ENCODE assay signal across 19 cellular contexts in the genomic region with DNA sequence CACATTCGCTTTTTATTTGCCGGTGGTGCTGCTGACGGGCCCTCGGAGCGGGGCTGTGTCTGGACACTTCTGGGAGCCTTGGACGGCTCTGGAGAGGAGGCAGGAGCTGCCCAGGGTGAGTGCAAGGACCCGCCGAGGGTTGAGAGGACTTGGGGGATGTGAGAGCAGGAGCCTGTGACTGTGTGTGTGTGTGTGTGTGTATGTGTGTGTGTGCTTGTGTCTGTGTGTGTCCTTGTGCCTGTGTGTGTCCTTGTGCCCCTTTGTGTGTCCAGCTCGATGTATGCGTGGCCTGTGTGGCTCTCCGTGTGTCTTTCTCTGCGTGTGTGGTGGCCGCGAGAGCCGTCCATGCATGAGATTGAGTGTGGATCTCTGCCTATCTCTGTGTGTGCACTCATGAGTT.
DNase-seq lines count a peak whose midpoint lies in the region; ATAC-seq, FAIRE-seq and TF ChIP-seq lines count a peak whose summit lies in the region.
"Had no signal": no experiment of that assay in that cellular context is flagged by ENCODE, and none has a peak within 500 bp of the region (broad histone marks: within the 10 kb centered on the region; RNA-seq: fewer than 3 reads in every experiment).

No MANE protein-coding gene starts in this region.

- no peaks in the 10 kb centered on the region for H3K9me3 Mint-ChIP-seq in WTC11

- no peak overlapping the region for H2AK5ac ChIP-seq in neuronal stem cell (ENCODE audit: low read depth, low read length)

- TF ChIP-seq CTCF in Loucy (conservative IDR thresholded peaks at IDR 0.05; ENCODE audit: low read length) (no peak), WTC11 (IDR thresholded peaks at IDR 0.05) (no peak), kidney (IDR thresholded peaks at IDR 0.05; ENCODE audit: borderline replicate concordance, extremely low read depth, insufficient read depth) (no peak)

- H3K79me1 ChIP-seq in neuronal stem cell (ENCODE audit: low read depth, low read length): peaks cover 3% of the 10 kb centered on the region

- H3K9me3 ChIP-seq in Loucy (ENCODE audit: insufficient read depth, low read depth, low read length) (no peaks in the 10 kb centered on the region), neuronal stem cell (replicated peaks in 1 of 2; ENCODE audit: control insufficient read depth in 2 of 2, insufficient read depth in 1 of 2, low read depth in 1 of 2, low read length in 2 of 2) (no peaks in the 10 kb centered on the region), kidney (ENCODE audit: control insufficient read depth in 1 of 2, low read length in 2 of 2) (no peaks in the 10 kb centered on the region)
- H3K9me3 ChIP-seq in effector memory CD4-positive, alpha-beta T cell (ENCODE audit: control insufficient read depth, low read length): no peaks in the 10 kb centered on the region
- H3K9me3 ChIP-seq: MG63, SK-N-SH had no signal

- intact Hi-C loops in kidney (cut with DNase I): no loop called here

- no peak overlapping the region for H2BK120ac ChIP-seq in neuronal stem cell (ENCODE audit: low read depth, low read length)

- no peaks in the 10 kb centered on the region for H3K27me3 Mint-ChIP-seq in WTC11 (ENCODE audit: low read depth)

- H3K79me2 ChIP-seq in Loucy (ENCODE audit: insufficient read depth, low read length): peaks cover 56% of the 10 kb centered on the region

- 0 out of 2 replicates have a peak, but pooled peaks cover 4% of the 10 kb centered on the region for H3F3A ChIP-seq in Loucy (ENCODE audit: low read depth)

- H3K4me3 ChIP-seq in Loucy (ENCODE audit: low read length, poor library complexity, severe bottlenecking) (peak overlapping the region; percentile 89), neuronal stem cell (ENCODE audit: low read length in 2 of 2) (no peak overlapping the region), kidney (ENCODE audit: low read length in 2 of 2) (no peak overlapping the region)
- no peak overlapping the region for H3K4me3 ChIP-seq in effector memory CD4-positive, alpha-beta T cell (ENCODE audit: insufficient read depth, low read depth, low read length, poor library complexity, severe bottlenecking)
- H3K4me3 ChIP-seq: MG63 had no signal

- H3K4me1 Mint-ChIP-seq in WTC11: peaks cover 12% of the 10 kb centered on the region

- no peak overlapping the region for H2BK15ac ChIP-seq in neuronal stem cell (ENCODE audit: low read length)

- H3K36me3 Mint-ChIP-seq in WTC11: no peaks in the 10 kb centered on the region

- H4K91ac ChIP-seq in neuronal stem cell (ENCODE audit: low read depth, low read length, poor library complexity): no peak overlapping the region

- no peaks in the 10 kb centered on the region for H4K20me1 ChIP-seq in Loucy (ENCODE audit: insufficient read depth, low read length, poor library complexity, severe bottlenecking)

- H3K4ac ChIP-seq in neuronal stem cell (ENCODE audit: low read length): no peak overlapping the region

- CTCF ChIA-PET in WTC11 (lab: Charles Lee): no interaction called here

- no peaks in the 10 kb centered on the region for H3K36me3 ChIP-seq in Loucy (ENCODE audit: insufficient read depth, low read length)
- no peaks in the 10 kb centered on the region for H3K36me3 ChIP-seq in neuronal stem cell (replicated peaks in 1 of 2; ENCODE audit: control insufficient read depth in 2 of 2, insufficient read depth in 2 of 2, low read length in 2 of 2)
- H3K36me3 ChIP-seq in effector memory CD4-positive, alpha-beta T cell (ENCODE audit: control insufficient read depth, insufficient read depth, low read length): no peaks in the 10 kb centered on the region
- H3K36me3 ChIP-seq in kidney (ENCODE audit: control insufficient read depth in 1 of 2, insufficient read depth in 2 of 2, low read length in 2 of 2): no peaks in the 10 kb centered on the region
- H3K36me3 ChIP-seq: MG63 had no signal

- no peak overlapping the region for H4K8ac ChIP-seq in neuronal stem cell (ENCODE audit: low read depth, low read length)

- H2BK5ac ChIP-seq in neuronal stem cell (ENCODE audit: low read length): no peak overlapping the region

- H3K9ac ChIP-seq in Loucy (ENCODE audit: low read depth, low read length, poor library complexity, severe bottlenecking): peak overlapping the region; percentile 91
- peak overlapping the region; percentile 24 for H3K9ac ChIP-seq in neuronal stem cell (ENCODE audit: low read depth, low read length, poor library complexity)
- H3K9ac ChIP-seq in kidney (ENCODE audit: low read length in 2 of 2): no peak overlapping the region
- H3K9ac ChIP-seq: SK-N-SH had no signal

- FAIRE-seq in GM12891 (lab: Jason Lieb, UNC) (peak; percentile 56), kidney (lab: Jason Lieb, UNC) (no peak)
- FAIRE-seq: HTR-8/SVneo had no signal

- peak overlapping the region; percentile 84 for H2AFZ ChIP-seq in Loucy (ENCODE audit: low read length)
- H2AFZ ChIP-seq in neuronal stem cell (ENCODE audit: low read length): no peak overlapping the region

- no peaks in the 10 kb centered on the region for H3K9me2 ChIP-seq in Loucy (replicated peaks; ENCODE audit: low read depth, low read length)
- H3K9me2 ChIP-seq: SK-N-SH had no signal

- POLR2A ChIA-PET in WTC11 (lab: Charles Lee): no interaction called here

- no peak overlapping the region for H3K23ac ChIP-seq in neuronal stem cell (ENCODE audit: low read depth, low read length, poor library complexity)

- peaks cover 50% of the 10 kb centered on the region for H3K4me1 ChIP-seq in Loucy (ENCODE audit: insufficient read depth, low read length, poor library complexity, severe bottlenecking)
- H3K4me1 ChIP-seq in neuronal stem cell (ENCODE audit: control insufficient read depth in 2 of 2, insufficient read depth in 1 of 2, low read depth in 1 of 2, low read length in 2 of 2): no peaks in the 10 kb centered on the region
- H3K4me1 ChIP-seq in effector memory CD4-positive, alpha-beta T cell (ENCODE audit: control insufficient read depth, insufficient read depth, low read length, poor library complexity, severe bottlenecking): no peaks in the 10 kb centered on the region
- no peaks in the 10 kb centered on the region for H3K4me1 ChIP-seq in kidney (ENCODE audit: control insufficient read depth in 1 of 2, insufficient read depth in 1 of 2, low read depth in 1 of 2, low read length in 2 of 2)

- H3K27ac Mint-ChIP-seq in WTC11: peak overlapping the region; percentile 24

- H3K27me3 ChIP-seq in Loucy (ENCODE audit: insufficient read depth, low read length, poor library complexity, severe bottlenecking) (no peaks in the 10 kb centered on the region), neuronal stem cell (ENCODE audit: control insufficient read depth in 3 of 3, insufficient read depth in 3 of 3, low read depth in 1 of 3, low read length in 3 of 3) (no peaks in the 10 kb centered on the region)
- no peaks in the 10 kb centered on the region for H3K27me3 ChIP-seq in effector memory CD4-positive, alpha-beta T cell (replicated peaks; ENCODE audit: control insufficient read depth, insufficient read depth, low read length, poor library complexity, severe bottlenecking)
- H3K27me3 ChIP-seq: MG63 had no signal

- DNase-seq in GM12891 (ENCODE audit: insufficient read length, low spot score) (no peak), WTC11 (ENCODE audit: low spot score) (no peak), neuronal stem cell (ENCODE audit: low spot score) (no peak), kidney (no peak)
- no peak for DNase-seq in effector memory CD4-positive, alpha-beta T cell
- DNase-seq: DMS79, HCEC 1CT, IMR-90, Karpas-422, MG63, NCI-H1105, NCI-H2081 treated with DMSO at 0.1 percent for 48 hours, OCI-M1, SHP77 treated with DMSO at 0.1 percent for 48 hours, SK-N-SH had no signal

- no peak for ATAC-seq in WTC11
- no peak for ATAC-seq in HG03521 (IDR thresholded peaks at IDR 0.05; ENCODE audit: unreplicated experiment)

- H3K18ac ChIP-seq in neuronal stem cell (ENCODE audit: low read length): no peak overlapping the region

- TF ChIP-seq POLR2A in GM12891 (IDR thresholded peaks at IDR 0.05; ENCODE audit: low read depth, low read length): no peak

- H3K27ac ChIP-seq in neuronal stem cell (replicated peaks; ENCODE audit: low read length): no peak overlapping the region
- no peak overlapping the region for H3K27ac ChIP-seq in effector memory CD4-positive, alpha-beta T cell (ENCODE audit: insufficient read depth, low read length, poor library complexity, severe bottlenecking)
- H3K27ac ChIP-seq in kidney (ENCODE audit: low read depth in 2 of 2, low read length in 2 of 2): no peak overlapping the region
- H3K27ac ChIP-seq: C4-2B had no signal

- no peak overlapping the region for H3K14ac ChIP-seq in neuronal stem cell (ENCODE audit: low read length)

- H3K4me3 Mint-ChIP-seq in WTC11: no peak overlapping the region

- no peak overlapping the region for H2BK12ac ChIP-seq in neuronal stem cell (ENCODE audit: low read length)

- H3K4me2 ChIP-seq in Loucy (ENCODE audit: low read depth, low read length, poor library complexity, severe bottlenecking) (peak overlapping the region; percentile 93), neuronal stem cell (ENCODE audit: insufficient read depth, low read length, poor library complexity, severe bottlenecking) (no peak overlapping the region)
- H3K4me2 ChIP-seq: SK-N-SH had no signal

- no CpG with 5 or more reads among the region's 15 CpGs for WGBS in neuronal stem cell (ENCODE audit: extremely low coverage in 2 of 2, insufficient read length in 2 of 2, insufficient replicate concordance in 1 of 2), 2 donors

TF ChIP-seq in GM12891, 5 proteins besides CTCF, POLR2A, EP300 and RAD21:
- no peak for TF ChIP-seq TAF1 (IDR thresholded peaks at IDR 0.05; ENCODE audit: low read depth, low read length)
- no peak for TF ChIP-seq POLR2AphosphoS5 (IDR thresholded peaks at IDR 0.05; ENCODE audit: low read depth, low read length)
- TF ChIP-seq PAX5 (IDR thresholded peaks at IDR 0.05; ENCODE audit: insufficient read depth, low read length, severe bottlenecking): no peak
- TF ChIP-seq POU2F2 (IDR thresholded peaks at IDR 0.05; ENCODE audit: low read depth, low read length): no peak
- no peak for TF ChIP-seq SPI1 (IDR thresholded peaks at IDR 0.05; ENCODE audit: low read depth, low read length)
TF ChIP-seq in GM12891: peak in this region for 0.

TF ChIP-seq in WTC11, 78 proteins besides CTCF, POLR2A, EP300 and RAD21 (continues in another document):
- TF ChIP-seq, protein P1, sequence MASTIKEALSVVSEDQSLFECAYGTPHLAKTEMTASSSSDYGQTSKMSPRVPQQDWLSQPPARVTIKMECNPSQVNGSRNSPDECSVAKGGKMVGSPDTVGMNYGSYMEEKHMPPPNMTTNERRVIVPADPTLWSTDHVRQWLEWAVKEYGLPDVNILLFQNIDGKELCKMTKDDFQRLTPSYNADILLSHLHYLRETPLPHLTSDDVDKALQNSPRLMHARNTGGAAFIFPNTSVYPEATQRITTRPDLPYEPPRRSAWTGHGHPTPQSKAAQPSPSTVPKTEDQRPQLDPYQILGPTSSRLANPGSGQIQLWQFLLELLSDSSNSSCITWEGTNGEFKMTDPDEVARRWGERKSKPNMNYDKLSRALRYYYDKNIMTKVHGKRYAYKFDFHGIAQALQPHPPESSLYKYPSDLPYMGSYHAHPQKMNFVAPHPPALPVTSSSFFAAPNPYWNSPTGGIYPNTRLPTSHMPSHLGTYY (CRISPR knock-in tag; IDR thresholded peaks at IDR 0.05): no peak
- TF ChIP-seq PRRX2 (CRISPR knock-in tag; IDR thresholded peaks at IDR 0.05): no peak

Comparison
In these comparisons a context has a peak if more than half of its experiments do, and no peak if none do; other contexts are left out.
1. H3K9ac ChIP-seq: peak in Loucy (single experiment) and neuronal stem cell (single experiment); none in kidney (0 of 2).